In the genomic region with DNA sequence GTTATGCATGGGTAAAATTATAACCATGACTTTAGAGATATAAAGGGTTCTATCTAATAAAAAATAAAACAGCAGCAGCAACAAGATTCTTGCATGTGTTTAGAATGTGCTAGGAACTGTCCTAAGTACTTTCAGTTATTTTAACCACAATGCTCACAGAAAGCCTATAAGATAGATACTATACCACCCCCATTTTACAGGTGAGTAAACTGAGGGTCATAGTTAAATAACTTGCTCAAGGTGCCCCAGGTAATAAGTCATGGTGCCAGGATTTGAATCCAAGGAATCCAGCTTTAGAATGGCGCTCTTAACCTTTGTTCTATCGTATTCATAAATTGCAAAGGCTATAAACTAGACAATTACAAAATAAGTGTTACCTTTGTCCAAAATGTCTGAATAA, we compare ENCODE assay signal across 28 cellular contexts.
"Had no signal": no experiment of that assay in that cellular context is flagged by ENCODE, and none has a peak within 500 bp of the region (broad histone marks: within the 10 kb centered on the region; RNA-seq: fewer than 3 reads in every experiment).

No MANE protein-coding gene starts in this region.

- H3K4me3 ChIP-seq: colonic mucosa, coronary artery, dorsolateral prefrontal cortex, esophagus muscularis mucosa, esophagus squamous epithelium, gastrocnemius medialis, gastroesophageal sphincter, heart left ventricle, heart right ventricle had no signal

- FAIRE-seq: colon, endometrium, endothelial cell of umbilical vein, frontal cortex had no signal

- ATAC-seq: effector memory CD8-positive, alpha-beta T cell; esophagus mucosa; foreskin keratinocyte; gastrocnemius medialis; gastroesophageal sphincter; heart left ventricle; heart right ventricle had no signal

- DNase-seq: colonic mucosa; cortex of kidney; dermis blood vessel endothelial cell; dorsolateral prefrontal cortex; effector CD4-positive, alpha-beta T cell; effector CD8-positive, alpha-beta T cell; effector memory CD4-positive, alpha-beta T cell; effector memory CD8-positive, alpha-beta T cell; endodermal cell; erythroblast; esophagus squamous epithelium; foreskin fibroblast; foreskin keratinocyte; foreskin melanocyte; gastrocnemius medialis; glutamatergic neuron; head of caudate nucleus; heart left ventricle; heart right ventricle had no signal

- H3K27ac ChIP-seq: colonic mucosa, coronary artery, dorsolateral prefrontal cortex, epithelial cell of prostate, esophagus muscularis mucosa, esophagus squamous epithelium, foreskin keratinocyte, gastrocnemius medialis, gastroesophageal sphincter, heart left ventricle, heart right ventricle had no signal

- H3K9me3 ChIP-seq: colonic mucosa, esophagus muscularis mucosa, esophagus squamous epithelium, gastrocnemius medialis, gastroesophageal sphincter, heart left ventricle, heart right ventricle had no signal

- H3K27me3 ChIP-seq: colonic mucosa, dorsolateral prefrontal cortex, esophagus muscularis mucosa, esophagus squamous epithelium, foreskin keratinocyte, gastrocnemius medialis, gastroesophageal sphincter, heart left ventricle, heart right ventricle had no signal

- H3K36me3 ChIP-seq: colonic mucosa had no signal

- H3K4me1 ChIP-seq: colonic mucosa, esophagus muscularis mucosa, esophagus squamous epithelium, foreskin keratinocyte, gastroesophageal sphincter, heart left ventricle, heart right ventricle had no signal
